Comparison of ENCODE assay signal across 9 cellular contexts in the genomic region with DNA sequence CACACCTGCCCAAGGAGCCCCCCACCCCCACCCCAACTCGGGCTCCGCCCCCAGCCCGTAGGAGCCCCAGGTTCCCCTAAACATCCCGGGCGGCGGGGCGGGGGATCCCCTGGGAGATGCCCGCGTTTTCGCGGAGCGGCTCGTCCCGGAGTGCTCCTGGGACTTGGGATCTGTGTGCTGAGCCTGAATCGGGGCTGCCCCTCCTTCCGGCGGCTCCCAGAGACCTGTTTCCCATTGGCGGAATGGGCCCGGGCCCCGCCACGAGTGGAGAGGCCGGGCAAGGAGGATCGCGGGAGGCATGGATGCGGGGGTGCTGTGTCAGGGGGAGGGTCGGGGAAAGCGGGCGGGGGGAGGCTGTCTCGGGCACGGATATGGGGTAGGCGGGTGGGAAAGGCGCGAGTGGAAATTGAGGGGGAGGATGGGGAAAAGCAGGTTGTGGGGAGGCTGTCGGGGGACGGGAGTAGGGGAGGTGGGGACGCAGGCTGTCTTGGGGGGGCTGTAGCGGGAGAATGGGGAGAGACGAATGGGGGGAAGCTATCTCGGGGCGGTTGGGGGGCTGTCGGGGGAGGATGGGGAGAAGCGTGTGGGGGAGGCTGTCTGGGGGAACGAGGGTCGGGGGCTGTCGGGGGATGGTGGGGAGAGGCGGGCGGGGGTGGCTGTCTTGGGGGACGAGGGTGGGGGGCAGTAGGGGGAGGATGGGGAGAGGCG. TPM values are rescaled to one million over a fixed set of nuclear protein-coding genes. Genes with fewer than 3 reads are reported as not detected.
A peak's percentile ranks its signal among the peaks of the same experiment; 100 is the strongest.
DNase-seq lines count a peak whose midpoint lies in the region; ATAC-seq and TF ChIP-seq lines count a peak whose summit lies in the region.
"Had no signal": no experiment of that assay in that cellular context is flagged by ENCODE, and none has a peak within 500 bp of the region (broad histone marks: within the 10 kb centered on the region; RNA-seq: fewer than 3 reads in every experiment).

No MANE protein-coding gene starts in this region.

- BruUV-seq in PC-3 (replicated peaks; lab: Mats Ljungman, UMichigan) = no TSS peak

- H3K4me3 ChIP-seq in PC-3 (ENCODE audit: low read length) (peak overlapping the region; percentile 30; the same call in 1 of the 2 replicates), right cardiac atrium (ENCODE audit: low read length) (peak overlapping the region; percentile 38)

- no peak overlapping the region for H3K9ac ChIP-seq in PC-3 (ENCODE audit: low read length)

- no peak overlapping the region for H2AFZ ChIP-seq in PC-3 (ENCODE audit: low read length)

- DNase-seq in NCI-H510A (lab: John Stamatoyannopoulos, UW) = peak; percentile 15
- DNase-seq in NCI-H510A treated with DMSO at 0.1 percent for 48 hours (lab: John Stamatoyannopoulos, UW) = no peak
- DNase-seq in PC-3 = no peak
- peak in 2 of 3 donors; percentile 62 to 63 for DNase-seq in right cardiac atrium
- DNase-seq in stimulated activated effector memory CD8-positive, alpha-beta T cell treated with anti-CD3 and anti-CD28 coated beads, Interleukin-12 subunit alpha, Interleukin-12 subunit beta, amount 100 ng/mL, for 72 hours (ENCODE audit: low spot score in 2 of 2) = no peak
- DNase-seq in NCI-H1694 (lab: John Stamatoyannopoulos, UW) = no peak
- DNase-seq in activated CD4-positive, alpha-beta T cell treated with anti-CD3 and anti-CD28 coated beads, Interleukin-2, amount 50 U/mL, for 4 hours = no peak
- DNase-seq in 8988T = no peak

- H3K9me2 ChIP-seq in PC-3 (replicated peaks; ENCODE audit: low read length) = no peaks in the 10 kb centered on the region

- H3K79me2 ChIP-seq in PC-3 (ENCODE audit: low read length) = no peaks in the 10 kb centered on the region

- H3K4me1 Mint-ChIP-seq in stimulated activated effector memory CD8-positive, alpha-beta T cell treated with anti-CD3 and anti-CD28 coated beads, Interleukin-12 subunit alpha, Interleukin-12 subunit beta, amount 100 ng/mL, for 72 hours = peaks cover 5% of the 10 kb centered on the region

- no peaks in the 10 kb centered on the region for H3K27me3 ChIP-seq in PC-3 (ENCODE audit: low read length)
- no peaks in the 10 kb centered on the region for H3K27me3 ChIP-seq in right cardiac atrium (ENCODE audit: control insufficient read depth, insufficient read depth)

- H3K4me2 ChIP-seq in PC-3 (ENCODE audit: low read length) = peak overlapping the region; percentile 34; the same call in 1 of the 2 replicates

- 4% methylated on average over 49 of the region's 49 CpGs for WGBS in right cardiac atrium

- H4K20me1 ChIP-seq in PC-3 (ENCODE audit: low read length) = no peaks in the 10 kb centered on the region

- no peak overlapping the region for H3K27ac ChIP-seq in PC-3 (ENCODE audit: low read length)
- H3K27ac ChIP-seq in right cardiac atrium (ENCODE audit: low read length) = no peak overlapping the region

- POLR2A ChIA-PET in PC-3 (lab: Charles Lee; ENCODE audit: unreplicated experiment) = no interaction called here

- H3K9me3 ChIP-seq in PC-3 (ENCODE audit: low read length) = no peaks in the 10 kb centered on the region
- H3K9me3 ChIP-seq in right cardiac atrium (ENCODE audit: control insufficient read depth, low read length) = no peaks in the 10 kb centered on the region

- no peaks in the 10 kb centered on the region for H3K9me3 Mint-ChIP-seq in stimulated activated effector memory CD8-positive, alpha-beta T cell treated with anti-CD3 and anti-CD28 coated beads, Interleukin-12 subunit alpha, Interleukin-12 subunit beta, amount 100 ng/mL, for 72 hours
- H3K9me3 Mint-ChIP-seq: CD4-positive, alpha-beta T cell had no signal

- H3K4me3 Mint-ChIP-seq in stimulated activated effector memory CD8-positive, alpha-beta T cell treated with anti-CD3 and anti-CD28 coated beads, Interleukin-12 subunit alpha, Interleukin-12 subunit beta, amount 100 ng/mL, for 72 hours = peak overlapping the region; percentile 41

- H3F3A ChIP-seq in PC-3 (ENCODE audit: low read length, unreplicated experiment) = no peaks in the 10 kb centered on the region

- H3K36me3 Mint-ChIP-seq in stimulated activated effector memory CD8-positive, alpha-beta T cell treated with anti-CD3 and anti-CD28 coated beads, Interleukin-12 subunit alpha, Interleukin-12 subunit beta, amount 100 ng/mL, for 72 hours = peaks cover 21% of the 10 kb centered on the region

- H3K4me1 ChIP-seq in PC-3 (ENCODE audit: insufficient read depth, low read length) (no peaks in the 10 kb centered on the region), right cardiac atrium (ENCODE audit: control insufficient read depth, insufficient read depth, low read length) (no peaks in the 10 kb centered on the region)

- TF ChIP-seq CTCF in PC-3 (conservative IDR thresholded peaks at IDR 0.05; ENCODE audit: low read depth, low read length) = no peak

- CTCF ChIA-PET in PC-3 (lab: Charles Lee) = no interaction called here

- intact Hi-C loops in PC-3 (cut with micrococcal nuclease) = no loop called here
- intact Hi-C loops in right cardiac atrium (cut with DNase I) = no loop called here

- ATAC-seq in PC-3 = peak; percentile 14; the same call in 1 of the 2 replicates
- peak in 1 of 2 donors; percentile 13 for ATAC-seq in right cardiac atrium
- ATAC-seq in stimulated activated effector memory CD8-positive, alpha-beta T cell treated with anti-CD3 and anti-CD28 coated beads, Interleukin-12 subunit alpha, Interleukin-12 subunit beta, amount 100 ng/mL, for 72 hours = no peak

- H3K36me3 ChIP-seq in PC-3 (ENCODE audit: low read depth, low read length) = no peaks in the 10 kb centered on the region

- no peak overlapping the region for H3K27ac Mint-ChIP-seq in stimulated activated effector memory CD8-positive, alpha-beta T cell treated with anti-CD3 and anti-CD28 coated beads, Interleukin-12 subunit alpha, Interleukin-12 subunit beta, amount 100 ng/mL, for 72 hours
- H3K27ac Mint-ChIP-seq: CD4-positive, alpha-beta T cell had no signal

RNA-seq across cellular contexts. Expression of gene BHLHA15, which starts 0.6 kb away (rescaled TPM):
- total RNA-seq in PC-3 (2014; rRNA removed) (12.0 and 13.9 TPM in 2 replicates), right cardiac atrium (under 1 TPM in 2 of 4 donors, not detected in 2; 0.53 to 0.57 TPM)
- polyA plus RNA-seq in right cardiac atrium = not detected
- total RNA-seq: CD4-positive, alpha-beta T cell had no signal

RNA-seq across cellular contexts. Expression of gene TECPR1, which starts 41.4 kb away (rescaled TPM):
- total RNA-seq in PC-3 (2014; rRNA removed) (9.4 and 11.5 TPM in 2 replicates), right cardiac atrium (10 to 100 TPM; 20.9 to 25.5 (median 25.1) TPM)
- 10.5 TPM for polyA plus RNA-seq in right cardiac atrium

Comparison
In these comparisons a context has a peak if more than half of its experiments do, and no peak if none do; other contexts are left out.
1. DNase-seq: peak in NCI-H510A (single experiment) and right cardiac atrium (2 of 3); none in NCI-H510A treated with DMSO at 0.1 percent for 48 hours (single experiment), PC-3 (single experiment), stimulated activated effector memory CD8-positive, alpha-beta T cell treated with anti-CD3 and anti-CD28 coated beads, Interleukin-12 subunit alpha, Interleukin-12 subunit beta, amount 100 ng/mL, for 72 hours (0 of 2), NCI-H1694 (single experiment), activated CD4-positive, alpha-beta T cell treated with anti-CD3 and anti-CD28 coated beads, Interleukin-2, amount 50 U/mL, for 4 hours (0 of 2) and 8988T (single experiment).